Comparison of ENCODE assay signal across 8 cellular contexts in genomic region chr21:33643658-33644311, GRCh38. TPM values are rescaled to one million over a fixed set of nuclear protein-coding genes. Genes with fewer than 3 reads are reported as not detected.
A peak's percentile ranks its signal among the peaks of the same experiment; 100 is the strongest.
DNase-seq lines count a peak whose midpoint lies in the region; ATAC-seq, FAIRE-seq and TF ChIP-seq lines count a peak whose summit lies in the region.

No MANE protein-coding gene starts in this region.

- peaks cover 23% of the 10 kb centered on the region for H3K4me1 Mint-ChIP-seq in mesothelial cell of epicardium

- no peaks in the 10 kb centered on the region for H3K9me3 ChIP-seq in DOHH2 (ENCODE audit: control insufficient read depth, insufficient read depth, low read length)

- H3K4me2 ChIP-seq in DOHH2 (ENCODE audit: low read length): peak overlapping the region; percentile 96

- TF ChIP-seq POLR2A in GM12892 (IDR thresholded peaks at IDR 0.05; ENCODE audit: low read depth, low read length): no peak

- no peaks in the 10 kb centered on the region for H3K36me3 ChIP-seq in DOHH2 (ENCODE audit: control insufficient read depth, low read length)

- H3K4me3 Mint-ChIP-seq in mesothelial cell of epicardium: peak overlapping the region; percentile 93

- no peak for FAIRE-seq in GM12892 (lab: Jason Lieb, UNC)

- TF ChIP-seq CTCF in DOHH2 (IDR thresholded peaks at IDR 0.05; ENCODE audit: low read depth, low read length, poor library complexity, severe bottlenecking): no peak
- TF ChIP-seq CTCF in mesothelial cell of epicardium (IDR thresholded peaks at IDR 0.05; ENCODE audit: unreplicated experiment): no peak

- DNase-seq in NCI-H2227 treated with DMSO at 0.1 percent for 48 hours (lab: John Stamatoyannopoulos, UW): peak; percentile 23
- DNase-seq in cerebellum (ENCODE audit: low spot score): peak; percentile 15
- DNase-seq in mesothelial cell of epicardium (ENCODE audit: low spot score in 2 of 2, unreplicated experiment in 2 of 2): no peak
- no peak for DNase-seq in amygdala (lab: John Stamatoyannopoulos, UW)
- DNase-seq in NCI-H2171 treated with DMSO at 0.1 percent for 48 hours (lab: John Stamatoyannopoulos, UW): no peak
- no peak for DNase-seq in GM12892 (ENCODE audit: insufficient read length)

- peaks cover 71% of the 10 kb centered on the region for H3K79me2 ChIP-seq in DOHH2 (ENCODE audit: control insufficient read depth, low read length)

- no peaks in the 10 kb centered on the region for H3K27me3 Mint-ChIP-seq in mesothelial cell of epicardium (ENCODE audit: low read depth)

- H3F3A ChIP-seq in DOHH2 (ENCODE audit: control insufficient read depth, insufficient read depth): peaks cover 4% of the 10 kb centered on the region; the same call in 1 of the 2 replicates

- peak overlapping the region; percentile 73 for H3K4me3 ChIP-seq in DOHH2 (ENCODE audit: low read length)

- peaks cover 15% of the 10 kb centered on the region for H3K4me1 ChIP-seq in DOHH2 (ENCODE audit: control insufficient read depth, low read length)

- no peaks in the 10 kb centered on the region for H4K20me1 ChIP-seq in DOHH2 (ENCODE audit: control insufficient read depth, insufficient read depth, low read depth, low read length)

- ATAC-seq in HG03280 (IDR thresholded peaks at IDR 0.05; ENCODE audit: unreplicated experiment): no peak

- peaks cover 5% of the 10 kb centered on the region for H3K27me3 ChIP-seq in DOHH2 (ENCODE audit: control insufficient read depth, low read length)

- H3K27ac Mint-ChIP-seq in mesothelial cell of epicardium: peak overlapping the region; percentile 89

- H3K9me3 Mint-ChIP-seq in mesothelial cell of epicardium: no peaks in the 10 kb centered on the region

- no peaks in the 10 kb centered on the region for H3K9me2 ChIP-seq in DOHH2 (replicated peaks; ENCODE audit: control insufficient read depth, low read length)

- H3K36me3 Mint-ChIP-seq in mesothelial cell of epicardium: no peaks in the 10 kb centered on the region

- H3K27ac ChIP-seq in DOHH2 (ENCODE audit: low read depth, low read length): no peak overlapping the region

RNA-seq across cellular contexts. Expression of gene ITSN1, which starts 1.5 kb away (rescaled TPM):
- total RNA-seq in cerebellum (83.7 TPM), mesothelial cell of epicardium (66.6 to 77.5 TPM (median 74.3 TPM) in 3 replicates)
- polyA plus RNA-seq in GM12892 (2012; ENCODE audit: missing spikeins): 1.2 TPM

RNA-seq across cellular contexts. Expression of gene CRYZL1, which starts 2.2 kb away (rescaled TPM):
- total RNA-seq in cerebellum (52.4 TPM), mesothelial cell of epicardium (63.0 to 68.3 TPM (median 65.1 TPM) in 3 replicates)
- 29.1 TPM for polyA plus RNA-seq in GM12892 (2012; ENCODE audit: missing spikeins)

RNA-seq across cellular contexts. Expression of gene DONSON, which starts 55.3 kb away (rescaled TPM):
- total RNA-seq in cerebellum (23.6 TPM), mesothelial cell of epicardium (16.4 to 21.8 TPM (median 20.0 TPM) in 3 replicates)
- 50.5 TPM for polyA plus RNA-seq in GM12892 (2012; ENCODE audit: missing spikeins)

Comparison
In these comparisons a context has a peak if more than half of its experiments do, and no peak if none do; other contexts are left out.
1. DNase-seq: peak in NCI-H2227 treated with DMSO at 0.1 percent for 48 hours (single experiment) and cerebellum (single experiment); none in mesothelial cell of epicardium (0 of 2), amygdala (0 of 56), NCI-H2171 treated with DMSO at 0.1 percent for 48 hours (single experiment) and GM12892 (single experiment).